In the genomic region with DNA sequence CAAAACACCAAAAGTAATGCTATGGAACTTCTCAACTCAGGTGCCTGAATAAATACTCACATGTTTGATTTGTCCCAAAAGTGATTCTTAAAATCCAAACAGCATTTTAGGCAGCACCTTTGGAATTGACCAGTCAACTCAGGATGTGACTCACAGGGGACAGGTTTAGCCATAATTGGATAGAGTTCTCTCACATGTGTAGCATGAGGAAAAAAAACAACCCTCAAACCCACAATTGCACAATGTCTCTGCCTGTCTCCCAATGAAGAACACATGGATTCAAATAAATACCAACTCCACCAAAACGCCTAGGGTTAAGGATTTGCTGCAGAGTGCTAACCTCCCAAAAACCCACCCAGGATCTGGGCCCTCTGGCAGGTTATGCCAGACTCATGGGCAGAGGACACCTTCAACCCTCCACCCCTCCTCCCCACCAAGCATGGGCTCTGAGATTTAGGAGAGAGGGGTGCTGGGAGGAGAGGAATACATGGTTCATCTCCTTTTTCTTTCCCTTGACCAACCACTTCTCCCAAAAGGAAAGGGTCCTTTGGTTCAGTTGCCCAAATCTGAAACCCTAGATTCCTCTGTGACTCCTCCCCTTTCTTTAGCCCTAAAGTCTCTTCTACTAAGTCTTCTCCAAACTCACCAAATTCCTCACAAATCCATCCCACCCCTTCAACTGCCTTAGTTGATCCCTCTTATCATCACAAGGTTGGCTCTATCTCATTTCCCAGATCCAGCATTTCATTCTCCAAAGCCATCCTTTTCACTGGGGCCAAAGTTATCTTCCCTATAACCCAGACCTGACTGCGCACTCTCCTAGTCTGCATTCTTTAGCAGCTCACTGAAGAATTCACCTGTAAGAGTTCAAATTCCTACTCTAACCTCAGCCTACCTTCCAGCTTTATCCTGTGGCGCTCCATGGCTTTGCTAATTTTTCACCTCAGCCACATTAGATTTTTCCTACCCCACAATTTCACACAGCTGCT, we compare ENCODE assay signal across 1 cellular context.
TF ChIP-seq lines count a peak whose summit lies in the region.

No MANE protein-coding gene starts in this region.

TF ChIP-seq in HCT116, 20 proteins besides CTCF, POLR2A, EP300 and RAD21 (continued from another document):
- TF ChIP-seq, protein P1, sequence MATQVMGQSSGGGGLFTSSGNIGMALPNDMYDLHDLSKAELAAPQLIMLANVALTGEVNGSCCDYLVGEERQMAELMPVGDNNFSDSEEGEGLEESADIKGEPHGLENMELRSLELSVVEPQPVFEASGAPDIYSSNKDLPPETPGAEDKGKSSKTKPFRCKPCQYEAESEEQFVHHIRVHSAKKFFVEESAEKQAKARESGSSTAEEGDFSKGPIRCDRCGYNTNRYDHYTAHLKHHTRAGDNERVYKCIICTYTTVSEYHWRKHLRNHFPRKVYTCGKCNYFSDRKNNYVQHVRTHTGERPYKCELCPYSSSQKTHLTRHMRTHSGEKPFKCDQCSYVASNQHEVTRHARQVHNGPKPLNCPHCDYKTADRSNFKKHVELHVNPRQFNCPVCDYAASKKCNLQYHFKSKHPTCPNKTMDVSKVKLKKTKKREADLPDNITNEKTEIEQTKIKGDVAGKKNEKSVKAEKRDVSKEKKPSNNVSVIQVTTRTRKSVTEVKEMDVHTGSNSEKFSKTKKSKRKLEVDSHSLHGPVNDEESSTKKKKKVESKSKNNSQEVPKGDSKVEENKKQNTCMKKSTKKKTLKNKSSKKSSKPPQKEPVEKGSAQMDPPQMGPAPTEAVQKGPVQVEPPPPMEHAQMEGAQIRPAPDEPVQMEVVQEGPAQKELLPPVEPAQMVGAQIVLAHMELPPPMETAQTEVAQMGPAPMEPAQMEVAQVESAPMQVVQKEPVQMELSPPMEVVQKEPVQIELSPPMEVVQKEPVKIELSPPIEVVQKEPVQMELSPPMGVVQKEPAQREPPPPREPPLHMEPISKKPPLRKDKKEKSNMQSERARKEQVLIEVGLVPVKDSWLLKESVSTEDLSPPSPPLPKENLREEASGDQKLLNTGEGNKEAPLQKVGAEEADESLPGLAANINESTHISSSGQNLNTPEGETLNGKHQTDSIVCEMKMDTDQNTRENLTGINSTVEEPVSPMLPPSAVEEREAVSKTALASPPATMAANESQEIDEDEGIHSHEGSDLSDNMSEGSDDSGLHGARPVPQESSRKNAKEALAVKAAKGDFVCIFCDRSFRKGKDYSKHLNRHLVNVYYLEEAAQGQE (IDR thresholded peaks at IDR 0.05; ENCODE audit: low read depth): no peak
- TF ChIP-seq ZNF274 (IDR thresholded peaks at IDR 0.05; ENCODE audit: low read depth, low read length) (no peak), EZH2phosphoT487 (IDR thresholded peaks at IDR 0.05; ENCODE audit: borderline replicate concordance) (no peak)
- TF ChIP-seq, protein P2, sequence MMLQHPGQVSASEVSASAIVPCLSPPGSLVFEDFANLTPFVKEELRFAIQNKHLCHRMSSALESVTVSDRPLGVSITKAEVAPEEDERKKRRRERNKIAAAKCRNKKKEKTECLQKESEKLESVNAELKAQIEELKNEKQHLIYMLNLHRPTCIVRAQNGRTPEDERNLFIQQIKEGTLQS (IDR thresholded peaks at IDR 0.05): no peak
